27 cellular contexts compared by ENCODE assay signal in the genomic region with DNA sequence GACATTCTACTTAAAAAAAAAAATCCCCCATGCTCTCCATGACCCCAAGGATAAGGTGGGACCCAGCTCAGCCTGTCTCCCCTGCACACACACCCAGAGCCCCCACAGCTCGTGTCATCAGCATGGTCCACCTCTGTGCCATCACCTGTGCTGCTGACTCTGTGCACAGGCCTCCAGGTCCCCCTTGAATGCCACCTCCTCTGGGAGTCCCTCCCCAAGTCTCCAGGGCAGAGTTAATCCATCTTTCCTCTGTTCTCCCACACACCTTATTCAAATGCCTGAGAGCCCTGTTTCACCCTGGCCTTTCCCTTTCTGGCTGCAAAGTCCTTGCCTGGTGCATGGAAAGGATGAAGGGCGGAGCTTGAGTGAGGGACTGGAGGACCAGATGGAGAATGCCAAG.
"Had no signal": no experiment of that assay in that cellular context is flagged by ENCODE, and none has a peak within 500 bp of the region (broad histone marks: within the 10 kb centered on the region; RNA-seq: fewer than 3 reads in every experiment).

No MANE protein-coding gene starts in this region.

- H3K36me3 ChIP-seq: left lung, lower lobe of right lung, pancreas, prostate gland, stomach, thyroid gland, transverse colon, upper lobe of left lung had no signal

- ATAC-seq: left colon; left lung; lower lobe of right lung; natural killer cell; pancreas; right cardiac atrium; stimulated activated naive B cell treated with anti-CD40 and anti-IgM and Interleukin-4, amounts not matched to agents 10 μg/mL and 1 μg/mL and 100 μg/mL, for 72 hours; stimulated activated naive CD8-positive, alpha-beta T cell treated with anti-CD3 and anti-CD28 coated beads, Interleukin-15, Interleukin-2, amounts not matched to agents 100 U/mL and 50 U/mL, for 24 hours had no signal

- H3K4me3 ChIP-seq: left lung, lower lobe of right lung, pancreas, prostate gland, smooth muscle cell, stomach, testis, thyroid gland, transverse colon, upper lobe of left lung had no signal

- H3K9me3 Mint-ChIP-seq: natural killer cell had no signal

- H3K27me3 ChIP-seq: left lung, pancreas, stomach, testis, thyroid gland, transverse colon, upper lobe of left lung had no signal

- H3K4me1 Mint-ChIP-seq: naive B cell; natural killer cell; stimulated activated naive B cell treated with anti-CD40 and anti-IgM and Interleukin-4, amounts not matched to agents 10 μg/mL and 1 μg/mL and 100 μg/mL, for 72 hours had no signal

- H3K36me3 Mint-ChIP-seq: mesothelial cell of epicardium; naive B cell; natural killer cell; stimulated activated naive B cell treated with anti-CD40 and anti-IgM and Interleukin-4, amounts not matched to agents 10 μg/mL and 1 μg/mL and 100 μg/mL, for 72 hours had no signal

- H3K9me3 ChIP-seq: left lung, lower lobe of right lung, pancreas, prostate gland, stomach, testis, thyroid gland, transverse colon, upper lobe of left lung had no signal

- H3K27ac ChIP-seq: left lung, lower lobe of right lung, pancreas, prostate gland, stomach, testis, transverse colon, upper lobe of left lung had no signal

- H3K27ac Mint-ChIP-seq: mesothelial cell of epicardium; naive B cell; natural killer cell; stimulated activated naive B cell treated with anti-CD40 and anti-IgM and Interleukin-4, amounts not matched to agents 10 μg/mL and 1 μg/mL and 100 μg/mL, for 72 hours had no signal

- H3K4me1 ChIP-seq: left lung, pancreas, prostate gland, testis had no signal

- DNase-seq: hippocampal formation; kidney glomerular epithelial cell; left colon; left lung; lower lobe of right lung; mammary epithelial cell; mesenchymal stem cell; naive B cell; natural killer cell; pancreas; posterior cingulate gyrus; retina; right cardiac atrium; stimulated activated CD4-positive, alpha-beta T cell treated with anti-CD3 and anti-CD28 coated beads, Interleukin-12 subunit alpha, Interleukin-12 subunit beta, amount 100 ng/mL, for 4 hours; stimulated activated CD4-positive, alpha-beta T cell treated with anti-CD3 and anti-CD28 coated beads, Interleukin-15, amount 100 ng/mL, for 24 hours; stimulated activated CD4-positive, alpha-beta T cell treated with anti-CD3 and anti-CD28 coated beads, Interleukin-2, amount 100 ng/mL, for 24 hours; stimulated activated CD4-positive, alpha-beta T cell treated with anti-CD3 and anti-CD28 coated beads, Interleukin-4, amount 100 ng/mL, for 1 hour; stimulated activated naive B cell treated with anti-CD40 and anti-IgM and Interleukin-4, amounts not matched to agents 10 μg/mL and 1 μg/mL and 100 μg/mL, for 72 hours; stimulated activated naive CD8-positive, alpha-beta T cell treated with anti-CD3 and anti-CD28 coated beads, Interleukin-15, Interleukin-2, amounts not matched to agents 100 U/mL and 50 U/mL, for 24 hours; stomach; testis; transverse colon; upper lobe of left lung had no signal

- H3K4me3 Mint-ChIP-seq: mesothelial cell of epicardium; naive B cell; natural killer cell; stimulated activated naive B cell treated with anti-CD40 and anti-IgM and Interleukin-4, amounts not matched to agents 10 μg/mL and 1 μg/mL and 100 μg/mL, for 72 hours had no signal
